Comparison of ENCODE assay signal across 12 cellular contexts in genomic region chr14:85565862-85566296, GRCh38. TPM values are rescaled to one million over a fixed set of nuclear protein-coding genes. Genes with fewer than 3 reads are reported as not detected.
A peak's percentile ranks its signal among the peaks of the same experiment; 100 is the strongest.
DNase-seq lines count a peak whose midpoint lies in the region; ATAC-seq, FAIRE-seq and TF ChIP-seq lines count a peak whose summit lies in the region.
"Had no signal": no experiment of that assay in that cellular context is flagged by ENCODE, and none has a peak within 500 bp of the region (broad histone marks: within the 10 kb centered on the region; RNA-seq: fewer than 3 reads in every experiment).

No MANE protein-coding gene starts in this region.

- intact Hi-C loops in IMR-90 (cut with micrococcal nuclease) (loop anchor here (10.0 kb wide), 1 partner anchor 1229 kb away; no protein-coding TSS in a partner anchor), Right ventricle myocardium superior (cut with DNase I) (no loop called here)

- H4K20me1 ChIP-seq in IMR-90 (ENCODE audit: insufficient read depth, low read length) (no peaks in the 10 kb centered on the region), keratinocyte (ENCODE audit: control insufficient read depth, extremely low read depth, insufficient read depth, low read length) (no peaks in the 10 kb centered on the region)

- H3K9ac ChIP-seq in IMR-90 (ENCODE audit: low read depth, low read length): peak overlapping the region; percentile 80
- peak overlapping the region; percentile 78 for H3K9ac ChIP-seq in keratinocyte (ENCODE audit: control insufficient read depth, extremely low read depth, insufficient read depth, low read length)

- no peak for TF ChIP-seq POLR2A in A549 (IDR thresholded peaks at IDR 0.05; ENCODE audit: low read length)
- no peak for TF ChIP-seq POLR2A in IMR-90 (IDR thresholded peaks at IDR 0.05; ENCODE audit: low read depth, low read length)

- H2BK15ac ChIP-seq in IMR-90 (ENCODE audit: low read depth, low read length): peak overlapping the region; percentile 67; the same call in 1 of the 3 replicates

- H2AFZ ChIP-seq in IMR-90 (replicated peaks; ENCODE audit: low read length, poor library complexity): no peak overlapping the region
- H2AFZ ChIP-seq in keratinocyte (ENCODE audit: control insufficient read depth, low read length): peak overlapping the region; percentile 9

- dilution Hi-C loops in IMR-90 (cut with HindIII; ENCODE audit: low sequenced_read_pairs, unreplicated experiment) (no loop called here), keratinocyte (cut with MboI; ENCODE audit: extremely low pct_ligation_motif_present, low sequenced_read_pairs) (no loop called here)

- 0 out of 3 replicates have a peak overlapping the region, but pooled peaks have one; percentile 25 for H3K4me2 ChIP-seq in A549
- peak overlapping the region; percentile 71; the same call in 1 of the 2 replicates for H3K4me2 ChIP-seq in IMR-90 (ENCODE audit: low read depth, low read length)
- H3K4me2 ChIP-seq in keratinocyte (ENCODE audit: control insufficient read depth, extremely low read depth, insufficient read depth, low read depth, low read length): peak overlapping the region; percentile 77

- H3K9me1 ChIP-seq in IMR-90 (ENCODE audit: insufficient read depth, low read length) (peaks cover 12% of the 10 kb centered on the region), keratinocyte (ENCODE audit: control insufficient read depth, extremely low read depth, insufficient read depth, low read length) (no peaks in the 10 kb centered on the region)

- peak overlapping the region in 1 of 2 experiments; percentile 82; a peak in 2 of 4 replicates for H4K8ac ChIP-seq in IMR-90 (ENCODE audit: low read depth in 2 of 2, low read length in 2 of 2)

- ATAC-seq in A549: no peak
- ATAC-seq in IMR-90 (ENCODE audit: low read depth): peak; percentile 11
- no peak for ATAC-seq in Right ventricle myocardium superior (ENCODE audit: poor library complexity)
- no peak for ATAC-seq in HG03108 (IDR thresholded peaks at IDR 0.05; ENCODE audit: unreplicated experiment)
- ATAC-seq: K562 had no signal

- peak overlapping the region; percentile 82 for H3K4ac ChIP-seq in IMR-90 (ENCODE audit: low read depth, low read length)

- no peak for TF ChIP-seq CTCF in A549 (IDR thresholded peaks at IDR 0.05)
- no peak for TF ChIP-seq CTCF in IMR-90 (conservative IDR thresholded peaks at IDR 0.05; ENCODE audit: low read depth, low read length)
- no peak for TF ChIP-seq CTCF in keratinocyte (optimal IDR thresholded peaks at IDR 0.05 in 1 of 3, IDR thresholded peaks at IDR 0.05 in 1 of 3, conservative IDR thresholded peaks at IDR 0.05 in 1 of 3; ENCODE audit: extremely low read depth in 1 of 3, insufficient read depth in 2 of 3, low read length in 3 of 3)

- CTCF ChIA-PET in A549 (lab: Yijun Ruan, JAX) (no interaction called here), IMR-90 (lab: Yijun Ruan, JAX) (interaction anchor here (1.1 to 1.4 kb wide), 2 partner anchors 13 to 18 kb away, joined by 3 read pairs; no protein-coding TSS in a partner anchor)

- no peaks in the 10 kb centered on the region for H3K9me3 ChIP-seq in A549
- no peaks in the 10 kb centered on the region for H3K9me3 ChIP-seq in IMR-90 (ENCODE audit: control insufficient read depth, insufficient read depth, low read length)
- H3K9me3 ChIP-seq in keratinocyte (ENCODE audit: control insufficient read depth, low read depth, low read length): no peaks in the 10 kb centered on the region

- H3K36me3 ChIP-seq in IMR-90 (ENCODE audit: control insufficient read depth, insufficient read depth, low read length): peaks cover 10% of the 10 kb centered on the region
- peaks cover 7 to 24% of the 10 kb centered on the region in 2 experiments for H3K36me3 ChIP-seq in keratinocyte (ENCODE audit: control insufficient read depth in 2 of 2, extremely low read depth in 1 of 2, insufficient read depth in 2 of 2, low read length in 2 of 2)

- no peaks in the 10 kb centered on the region for H3K27me3 ChIP-seq in IMR-90 (ENCODE audit: control insufficient read depth, insufficient read depth, low read length)
- no peaks in the 10 kb centered on the region for H3K27me3 ChIP-seq in keratinocyte (ENCODE audit: control insufficient read depth, extremely low read depth, insufficient read depth, low read length)

- H3K23ac ChIP-seq in IMR-90 (ENCODE audit: low read depth, low read length): peak overlapping the region; percentile 57

- FAIRE-seq in A549 (lab: Jason Lieb, UNC) (no peak), keratinocyte (lab: Jason Lieb, UNC) (peak; percentile 74)
- FAIRE-seq: K562 had no signal

- H4K5ac ChIP-seq in IMR-90 (ENCODE audit: low read depth, low read length): peak overlapping the region; percentile 91

- H2AK5ac ChIP-seq in IMR-90 (ENCODE audit: low read depth, low read length): peak overlapping the region; percentile 92

- H2AK9ac ChIP-seq in IMR-90 (replicated peaks; ENCODE audit: low read depth, low read length, poor library complexity): no peak overlapping the region

- BruUV-seq in IMR-90 (replicated peaks; lab: Mats Ljungman, UMichigan): no TSS peak

- peak overlapping the region; percentile 95 for H2BK5ac ChIP-seq in IMR-90 (ENCODE audit: low read depth, low read length, poor library complexity, severe bottlenecking)

- TF ChIP-seq EP300 in A549 (IDR thresholded peaks at IDR 0.05): no peak

- peak overlapping the region; percentile 63; the same call in 1 of the 2 replicates for H3K56ac ChIP-seq in IMR-90 (ENCODE audit: extremely low read depth, insufficient read depth, low read length)

- peaks cover 12% of the 10 kb centered on the region for H3K79me2 ChIP-seq in keratinocyte (ENCODE audit: control insufficient read depth, insufficient read depth, low read length)

- H2BK120ac ChIP-seq in IMR-90 (ENCODE audit: low read depth, low read length): peak overlapping the region; percentile 82

- H3K18ac ChIP-seq in IMR-90 (ENCODE audit: low read depth, low read length): peak overlapping the region; percentile 93

- H3K4me3 ChIP-seq in A549 (no peak overlapping the region), IMR-90 (ENCODE audit: insufficient read depth, low read depth, low read length) (no peak overlapping the region), keratinocyte (ENCODE audit: control insufficient read depth in 2 of 3, extremely low read depth in 1 of 3, insufficient read depth in 2 of 3, low read depth in 1 of 3, low read length in 3 of 3) (peak overlapping the region in 1 of 3 experiments; percentile 36)
- H3K4me3 ChIP-seq: K562 had no signal

- H3K27ac ChIP-seq in A549 (no peak overlapping the region), IMR-90 (ENCODE audit: insufficient read depth, low read length) (peak overlapping the region; percentile 100; the same call in 1 of the 2 replicates), keratinocyte (ENCODE audit: control insufficient read depth, insufficient read depth, low read length) (peak overlapping the region; percentile 97)

- 28% methylated on average over 3 of the region's 3 CpGs for WGBS in A549 (ENCODE audit: missing lambda C conversion rate)
- WGBS in IMR-90 (ENCODE audit: extremely low coverage in 2 of 2, insufficient read length in 1 of 2), 2 experiments: no CpG with 5 or more reads among the region's 3 CpGs

- POLR2A ChIA-PET in A549 (lab: Yijun Ruan, JAX) (no interaction called here), IMR-90 (lab: Charles Lee; ENCODE audit: unreplicated experiment) (no interaction called here)

- DNase-seq in A549 (ENCODE audit: low read depth in 1 of 2, low spot score in 1 of 2) (no peak), IMR-90 (peak; percentile 69), astrocyte of the hippocampus (ENCODE audit: low read depth, low spot score) (peak; percentile 77), keratinocyte (ENCODE audit: low read depth, low spot score) (peak; percentile 68), AML-193 (lab: John Stamatoyannopoulos, UW) (no peak), Right ventricle myocardium superior (no peak), dedifferentiated amniotic fluid mesenchymal stem cell (ENCODE audit: extremely low spot score) (no peak)
- DNase-seq: activated CD4-positive, alpha-beta T cell treated with anti-CD3 and anti-CD28 coated beads, Interleukin-2, amount 50 U/mL, for 1 hour; effector memory CD4-positive, alpha-beta T cell; nephron progenitor cell had no signal

- peak overlapping the region; percentile 90 for H2BK20ac ChIP-seq in IMR-90 (ENCODE audit: low read depth, low read length)

- H3K4me1 ChIP-seq in A549: peaks cover 12% of the 10 kb centered on the region; the same call in 2 of the 3 replicates
- peaks cover 9% of the 10 kb centered on the region for H3K4me1 ChIP-seq in IMR-90 (ENCODE audit: control insufficient read depth, insufficient read depth, low read length)
- peaks cover 33% of the 10 kb centered on the region for H3K4me1 ChIP-seq in keratinocyte (ENCODE audit: control insufficient read depth, extremely low read depth, insufficient read depth, low read length)

- TF ChIP-seq RAD21 in A549 (conservative IDR thresholded peaks at IDR 0.05 in 1 of 2, IDR thresholded peaks at IDR 0.05 in 1 of 2) (no peak), IMR-90 (IDR thresholded peaks at IDR 0.05; ENCODE audit: low read length) (no peak)

- H4K91ac ChIP-seq in IMR-90 (ENCODE audit: insufficient read depth, low read depth, low read length): peak overlapping the region; percentile 81; the same call in 1 of the 2 replicates

- H3K79me1 ChIP-seq in IMR-90 (ENCODE audit: low read depth in 1 of 2, low read length in 2 of 2): 0 out of 4 replicates have a peak, but pooled peaks cover 7 to 14% of the 10 kb centered on the region in 2 experiments

- peak overlapping the region; percentile 24; the same call in 1 of the 2 replicates for H3K14ac ChIP-seq in IMR-90 (replicated peaks; ENCODE audit: low read depth, low read length)

- in situ Hi-C loops in IMR-90 (cut with MboI; ENCODE audit: low sequenced_read_pairs): no loop called here

RNA-seq across cellular contexts. Expression of gene FLRT2, which starts 35.9 kb away (rescaled TPM):
- polyA plus RNA-seq in A549 (2011; rRNA removed): 6.4 and 7.5 TPM in 2 replicates
- 2.6 and 4.2 TPM in 2 replicates for polyA plus RNA-seq in A549 (2012; cell fraction: cytosol; rRNA removed)
- 13.0 and 24.3 TPM in 2 replicates for polyA plus RNA-seq in A549 (2012; cell fraction: nucleus; rRNA removed)
- 6.6 to 7.0 TPM (median 6.8 TPM) in 3 replicates for polyA plus RNA-seq in A549 (2017; fragmentation: RNase III; extraction: RNeasy Plus Mini Kit Qiagen cat#74134 plus additional on column Dnase treatment)
- polyA minus RNA-seq in A549 (2011; rRNA and poly(A)+ RNA removed): 12.6 and 13.3 TPM in 2 replicates
- total RNA-seq in IMR-90 (2012; rRNA removed): 11.1 and 13.1 TPM in 2 replicates
- polyA plus RNA-seq in IMR-90 (2012; rRNA removed): 8.8 and 10.2 TPM in 2 replicates
- 3.2 and 4.0 TPM in 2 replicates for polyA plus RNA-seq in IMR-90 (2012; cell fraction: cytosol; rRNA removed)
- polyA plus RNA-seq in IMR-90 (2012; cell fraction: nucleus; rRNA removed; ENCODE audit: low replicate concordance): 12.2 and 48.3 TPM in 2 replicates
- 49.3 to 74.4 TPM (median 69.2 TPM) in 3 replicates for polyA plus RNA-seq in keratinocyte
- polyA plus RNA-seq in keratinocyte (2011; ENCODE audit: low read depth): 55.8 TPM
- 22.2 and 23.3 TPM in 2 replicates for polyA plus RNA-seq in keratinocyte (2011; cell fraction: cytosol; rRNA removed)
- polyA plus RNA-seq in keratinocyte (2011; cell fraction: nucleus; rRNA removed): 229 and 258 TPM in 2 replicates
- 29.4 and 43.2 TPM in 2 replicates for polyA plus RNA-seq in keratinocyte (2012; ENCODE audit: low replicate concordance)
- 63.4 to 138 TPM (median 138 TPM) in 3 replicates for polyA minus RNA-seq in keratinocyte
- polyA minus RNA-seq in keratinocyte (2011; cell fraction: cytosol; rRNA and poly(A)+ RNA removed): 50.3 TPM
- polyA minus RNA-seq in keratinocyte (2011; cell fraction: nucleus; rRNA and poly(A)+ RNA removed): 292 and 345 TPM in 2 replicates
- total RNA-seq in Right ventricle myocardium superior: 3.0 TPM
- polyA plus RNA-seq: K562 had no signal

Comparison
In these comparisons a context has a peak if more than half of its experiments do, and no peak if none do; other contexts are left out.
1. DNase-seq: peak in IMR-90 (single experiment), astrocyte of the hippocampus (single experiment) and keratinocyte (single experiment); none in A549 (0 of 2), AML-193 (0 of 2), Right ventricle myocardium superior (single experiment) and dedifferentiated amniotic fluid mesenchymal stem cell (single experiment).
2. H3K27ac ChIP-seq: peak in IMR-90 (single experiment) and keratinocyte (single experiment); none in A549 (0 of 2).
3. H3K4me2 ChIP-seq: peak in every context shown above with its lines; median percentile 77 in keratinocyte; 71 in IMR-90; 25 in A549.